In genomic region chr19:15551183-15552004, GRCh38 we compare ENCODE assay signal across 8 cellular contexts. TPM values are rescaled to one million over a fixed set of nuclear protein-coding genes. Genes with fewer than 3 reads are reported as not detected.
A peak's percentile ranks its signal among the peaks of the same experiment; 100 is the strongest.
DNase-seq lines count a peak whose midpoint lies in the region; ATAC-seq and TF ChIP-seq lines count a peak whose summit lies in the region.

No MANE protein-coding gene starts in this region.

- peak; percentile 28 for ATAC-seq in SK-N-SH treated with all-trans-retinoic acid at 6 μM for 48 hours
- peak; percentile 60 for ATAC-seq in activated naive CD8-positive, alpha-beta T cell treated with anti-CD3 and anti-CD28 coated beads, Interleukin-2, amount 10 ng/mL, durations not matched to agents 7 days and 5 days (ENCODE audit: low read depth)
- no peak for ATAC-seq in GM18505 (IDR thresholded peaks at IDR 0.05; ENCODE audit: unreplicated experiment)

- DNase-seq in GM12865 (ENCODE audit: low read depth) (peak; percentile 41), lung microvascular endothelial cell (ENCODE audit: low read depth in 2 of 2) (peak; percentile 9 to 12), NOMO-1 (lab: John Stamatoyannopoulos, UW; ENCODE audit: unreplicated experiment in 2 of 2) (no peak), type B pancreatic cell (ENCODE audit: extremely low spot score, unreplicated experiment) (no peak)
- DNase-seq in activated naive CD8-positive, alpha-beta T cell treated with anti-CD3 and anti-CD28 coated beads, Interleukin-2, amount 10 ng/mL, durations not matched to agents 7 days and 5 days, result peak; percentile 85
- DNase-seq in stimulated activated CD8-positive, alpha-beta memory T cell treated with anti-CD3 and anti-CD28 coated beads, Interleukin-7, amount 100 ng/mL, for 48 hours (ENCODE audit: extremely low read depth in 1 of 2, low read depth in 1 of 2), result peak; percentile 42 to 54

- no peaks in the 10 kb centered on the region for H3K27me3 Mint-ChIP-seq in activated naive CD8-positive, alpha-beta T cell treated with anti-CD3 and anti-CD28 coated beads, Interleukin-2, amount 10 ng/mL, durations not matched to agents 7 days and 5 days
- peaks cover 26% of the 10 kb centered on the region for H3K27me3 Mint-ChIP-seq in type B pancreatic cell

- H3K9me3 Mint-ChIP-seq in activated naive CD8-positive, alpha-beta T cell treated with anti-CD3 and anti-CD28 coated beads, Interleukin-2, amount 10 ng/mL, durations not matched to agents 7 days and 5 days, result no peaks in the 10 kb centered on the region
- no peaks in the 10 kb centered on the region for H3K9me3 Mint-ChIP-seq in type B pancreatic cell

- H3K27ac Mint-ChIP-seq in activated naive CD8-positive, alpha-beta T cell treated with anti-CD3 and anti-CD28 coated beads, Interleukin-2, amount 10 ng/mL, durations not matched to agents 7 days and 5 days, result peak overlapping the region; percentile 78
- no peak overlapping the region for H3K27ac Mint-ChIP-seq in type B pancreatic cell

- no peak for TF ChIP-seq POLR2A in GM18505 (IDR thresholded peaks at IDR 0.05; ENCODE audit: borderline replicate concordance, extremely low read depth, insufficient read depth, insufficient read length)

- peaks cover 19% of the 10 kb centered on the region for H3K4me1 Mint-ChIP-seq in activated naive CD8-positive, alpha-beta T cell treated with anti-CD3 and anti-CD28 coated beads, Interleukin-2, amount 10 ng/mL, durations not matched to agents 7 days and 5 days
- H3K4me1 Mint-ChIP-seq in type B pancreatic cell (ENCODE audit: unreplicated experiment), result peaks cover 4% of the 10 kb centered on the region

- H3K4me3 Mint-ChIP-seq in activated naive CD8-positive, alpha-beta T cell treated with anti-CD3 and anti-CD28 coated beads, Interleukin-2, amount 10 ng/mL, durations not matched to agents 7 days and 5 days, result peak overlapping the region; percentile 75
- H3K4me3 Mint-ChIP-seq in type B pancreatic cell, result no peak overlapping the region

- POLR2A ChIA-PET in activated naive CD8-positive, alpha-beta T cell treated with anti-CD3 and anti-CD28 coated beads, Interleukin-2, amount 10 ng/mL, durations not matched to agents 7 days and 5 days (lab: Charles Lee), result interaction anchor here (0.6 to 4.1 kb wide), 17 partner anchors 14 to 219 kb away, joined by 3 to 27 read pairs (median 5); partner anchors contain the start of genes AKAP8, AKAP8L, BRD4 and RASAL3

- H3K4me3 ChIP-seq in GM12865 (ENCODE audit: low read depth, low read length), result peak overlapping the region; percentile 6

- H3K36me3 Mint-ChIP-seq in activated naive CD8-positive, alpha-beta T cell treated with anti-CD3 and anti-CD28 coated beads, Interleukin-2, amount 10 ng/mL, durations not matched to agents 7 days and 5 days, result peaks cover 2% of the 10 kb centered on the region
- H3K36me3 Mint-ChIP-seq in type B pancreatic cell, result no peaks in the 10 kb centered on the region

- TF ChIP-seq CTCF in GM12865 (IDR thresholded peaks at IDR 0.05; ENCODE audit: insufficient read depth, low read depth, low read length, missing control alignments), result no peak
- no peak for TF ChIP-seq CTCF in type B pancreatic cell (conservative IDR thresholded peaks at IDR 0.05)

TF ChIP-seq in SK-N-SH treated with all-trans-retinoic acid at 6 μM for 48 hours, 23 proteins besides CTCF, POLR2A, EP300 and RAD21:
- TF ChIP-seq ZNF565 (CRISPR knock-in tag; conservative IDR thresholded peaks at IDR 0.05; ENCODE audit: low read depth) (no peak), CSRNP3 (CRISPR knock-in tag; IDR thresholded peaks at IDR 0.05) (no peak), ZFP3 (CRISPR knock-in tag; IDR thresholded peaks at IDR 0.05) (no peak), GLIS3 (CRISPR knock-in tag; IDR thresholded peaks at IDR 0.05) (no peak), ZNF8 (CRISPR knock-in tag; IDR thresholded peaks at IDR 0.05) (no peak), ARNTL (CRISPR knock-in tag; IDR thresholded peaks at IDR 0.05; ENCODE audit: borderline replicate concordance, low read depth) (no peak), TCF4 (CRISPR knock-in tag; IDR thresholded peaks at IDR 0.05; ENCODE audit: borderline replicate concordance) (no peak), CREB5 (CRISPR knock-in tag; IDR thresholded peaks at IDR 0.05; ENCODE audit: low read depth) (no peak), ZFP30 (CRISPR knock-in tag; IDR thresholded peaks at IDR 0.05) (no peak), PATZ1 (CRISPR knock-in tag; IDR thresholded peaks at IDR 0.05; ENCODE audit: borderline replicate concordance) (no peak), POU6F1 (CRISPR knock-in tag; IDR thresholded peaks at IDR 0.05; ENCODE audit: borderline replicate concordance, low read depth) (no peak)

RNA-seq across cellular contexts. Expression of gene CYP4F22, which starts 43.1 kb away (rescaled TPM):
- total RNA-seq in activated naive CD8-positive, alpha-beta T cell treated with anti-CD3 and anti-CD28 coated beads, Interleukin-2, amount 10 ng/mL, durations not matched to agents 7 days and 5 days, result 1 to 10 TPM; 3.2 to 3.4 TPM
- not detected in 2 replicates for total RNA-seq in lung microvascular endothelial cell
- not detected in 2 replicates for total RNA-seq in type B pancreatic cell (ENCODE audit: low replicate concordance)

Comparison
In these comparisons a context has a peak if more than half of its experiments do, and no peak if none do; other contexts are left out.
1. DNase-seq: peak in GM12865 (single experiment), activated naive CD8-positive, alpha-beta T cell treated with anti-CD3 and anti-CD28 coated beads, Interleukin-2, amount 10 ng/mL, durations not matched to agents 7 days and 5 days (single experiment), lung microvascular endothelial cell (2 of 2) and stimulated activated CD8-positive, alpha-beta memory T cell treated with anti-CD3 and anti-CD28 coated beads, Interleukin-7, amount 100 ng/mL, for 48 hours (2 of 2); none in NOMO-1 (0 of 2) and type B pancreatic cell (single experiment).